16 cellular contexts compared by ENCODE assay signal in the genomic region with DNA sequence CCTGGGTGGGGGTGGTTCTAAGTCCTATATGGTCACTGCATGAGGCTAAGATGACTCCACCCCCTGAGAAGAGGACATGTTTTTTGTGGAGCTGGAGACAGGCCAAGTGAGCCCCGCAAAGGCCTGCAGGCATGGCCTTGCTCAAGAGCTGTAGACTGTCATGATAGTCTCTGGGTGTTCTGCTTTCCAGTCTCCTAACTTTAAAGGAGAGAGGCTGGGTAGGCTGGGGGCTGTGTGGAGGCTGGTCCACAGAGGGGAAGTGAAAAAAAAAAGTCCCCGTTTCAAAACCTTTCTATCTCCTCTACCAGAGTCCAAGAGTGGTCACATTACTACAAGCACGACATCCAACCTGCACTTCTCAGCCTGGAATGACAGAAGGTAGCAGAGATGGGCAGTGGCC.
"Had no signal": no experiment of that assay in that cellular context is flagged by ENCODE, and none has a peak within 500 bp of the region (broad histone marks: within the 10 kb centered on the region; RNA-seq: fewer than 3 reads in every experiment).

No MANE protein-coding gene starts in this region.

- H3K27ac ChIP-seq: coronary artery, esophagus squamous epithelium, tibial artery had no signal

- H3K9me3 ChIP-seq: esophagus squamous epithelium, tibial artery had no signal

- H3K4me3 ChIP-seq: coronary artery, esophagus squamous epithelium, tibial artery had no signal

- ATAC-seq: left ventricle myocardium superior; natural killer cell treated with Interleukin-12 subunit alpha and Interleukin-12 subunit beta and Interleukin-15 and Interleukin-18, amount 100 ng/mL, for 72 hours; T-helper 17 cell had no signal

- DNase-seq: activated CD4-positive, alpha-beta T cell treated with anti-CD3 and anti-CD28 coated beads, Interleukin-2, amount 10 ng/mL, durations not matched to agents 7 days and 5 days; activated CD8-positive, alpha-beta memory T cell treated with anti-CD3 and anti-CD28 coated beads, Interleukin-2, amount 50 U/mL, for 48 hours; activated gamma-delta T cell treated with Interleukin-2 at 50 U/mL for 16 hours; activated naive CD8-positive, alpha-beta T cell treated with anti-CD3 and anti-CD28 coated beads for 36 hours; amygdala; effector CD4-positive, alpha-beta T cell; esophagus squamous epithelium; left ventricle myocardium superior; mesenchymal stem cell; retina; stimulated activated CD4-positive, alpha-beta T cell treated with anti-CD3 and anti-CD28 coated beads, Interleukin-2, amount 100 ng/mL, for 48 hours; stimulated activated naive B cell treated with anti-CD40 and anti-IgM and Interleukin-4, amounts not matched to agents 10 μg/mL and 1 μg/mL and 100 μg/mL, for 72 hours; T-helper 17 cell had no signal

- H3K27me3 ChIP-seq: esophagus squamous epithelium, tibial artery had no signal
